26 cellular contexts compared by ENCODE assay signal in the genomic region with DNA sequence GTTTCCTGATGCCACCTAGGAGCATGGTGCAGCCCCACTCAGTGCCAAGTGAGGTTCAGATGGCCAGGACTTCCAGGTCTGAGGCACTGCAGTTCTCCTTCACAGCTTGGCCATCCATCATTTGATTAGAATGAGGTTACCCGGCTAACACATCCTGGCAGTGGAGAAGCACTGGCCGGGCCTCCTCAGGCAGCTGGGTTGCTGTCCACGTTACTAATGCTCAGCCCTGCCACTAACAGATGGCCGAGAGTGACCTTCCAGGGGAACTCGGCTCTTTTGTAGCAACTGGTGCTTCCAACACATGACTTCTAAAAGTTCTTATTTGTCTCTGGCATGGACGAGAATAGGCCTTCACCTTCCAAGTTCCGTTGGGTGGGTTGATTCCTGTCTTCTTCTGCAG.
"Had no signal": no experiment of that assay in that cellular context is flagged by ENCODE, and none has a peak within 500 bp of the region (broad histone marks: within the 10 kb centered on the region; RNA-seq: fewer than 3 reads in every experiment).

No MANE protein-coding gene starts in this region.

- H3K27ac ChIP-seq: colonic mucosa, epithelial cell of prostate, foreskin keratinocyte, gastroesophageal sphincter, heart right ventricle, ovary, thoracic aorta, tibial nerve, upper lobe of left lung had no signal

- H3K4me1 ChIP-seq: colonic mucosa, foreskin keratinocyte, gastroesophageal sphincter, upper lobe of left lung had no signal

- H3K9me3 ChIP-seq: colonic mucosa, gastroesophageal sphincter, heart right ventricle, ovary, thoracic aorta, tibial nerve, upper lobe of left lung had no signal

- DNase-seq: central memory CD4-positive, alpha-beta T cell; colonic mucosa; effector CD8-positive, alpha-beta T cell; endodermal cell; foreskin keratinocyte; hippocampal formation; natural killer cell; occipital lobe; ovary; posterior cingulate gyrus; retina; stimulated activated CD4-positive, alpha-beta T cell treated with anti-CD3 and anti-CD28 coated beads, Interleukin-2, amount 100 ng/mL, for 24 hours; stimulated activated CD4-positive, alpha-beta T cell treated with anti-CD3 and anti-CD28 coated beads, Interleukin-4, amount 100 ng/mL, for 24 hours; stimulated activated naive CD4-positive, alpha-beta T cell treated with Interleukin-2 at 50 U/mL for 16 hours; substantia nigra had no signal

- FAIRE-seq: keratinocyte, urothelium cell line had no signal

- ATAC-seq: esophagus mucosa; foreskin keratinocyte; gastroesophageal sphincter; natural killer cell; sciatic nerve; stimulated activated effector memory CD8-positive, alpha-beta T cell treated with anti-CD3 and anti-CD28 coated beads, Interleukin-12 subunit alpha, Interleukin-12 subunit beta, amount 100 ng/mL, for 72 hours had no signal

- H3K4me3 ChIP-seq: colonic mucosa, gastroesophageal sphincter, heart right ventricle, ovary, thoracic aorta, tibial nerve, upper lobe of left lung had no signal

- H3K27me3 ChIP-seq: colonic mucosa, foreskin keratinocyte, gastroesophageal sphincter, heart right ventricle, ovary, tibial nerve, upper lobe of left lung had no signal

- H3K36me3 ChIP-seq: colonic mucosa, gastroesophageal sphincter, heart right ventricle, ovary, thoracic aorta, tibial nerve, upper lobe of left lung had no signal
